ENCODE assay signal across 28 cellular contexts in the genomic region with DNA sequence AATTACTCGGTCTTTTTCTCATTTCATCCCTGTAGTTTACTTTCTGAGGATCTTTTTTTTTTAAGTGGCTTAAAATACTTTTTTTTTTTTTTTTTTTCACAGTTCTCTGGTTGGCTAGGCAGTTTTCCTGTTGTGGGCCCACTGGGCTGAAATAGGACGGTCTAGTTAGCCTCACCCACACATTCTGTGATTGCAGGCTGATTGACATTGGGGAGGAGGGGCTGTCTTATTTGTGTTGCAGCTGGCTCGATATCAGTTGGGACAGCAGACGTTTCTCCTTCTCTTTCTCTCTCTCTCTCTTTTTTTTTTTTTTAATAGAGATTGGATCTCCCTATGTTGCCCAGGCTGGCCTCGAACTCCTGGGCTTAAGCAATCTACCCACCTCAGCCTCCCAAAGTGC. TPM values are rescaled to one million over a fixed set of nuclear protein-coding genes. Genes with fewer than 3 reads are reported as not detected.
DNase-seq lines count a peak whose midpoint lies in the region; ATAC-seq lines count a peak whose summit lies in the region.
"Had no signal": no experiment of that assay in that cellular context is flagged by ENCODE, and none has a peak within 500 bp of the region (broad histone marks: within the 10 kb centered on the region; RNA-seq: fewer than 3 reads in every experiment).

No MANE protein-coding gene starts in this region.

- no peaks in the 10 kb centered on the region for H3K9me3 Mint-ChIP-seq in CD4-positive, CD25-positive, alpha-beta regulatory T cell

- DNase-seq in CD4-positive, CD25-positive, alpha-beta regulatory T cell = no peak
- DNase-seq in T-helper 17 cell (no peak), left lobe of liver (ENCODE audit: low spot score) (no peak), NCI-H748 treated with DMSO at 0.1 percent for 48 hours (lab: John Stamatoyannopoulos, UW) (no peak), SKM-1 treated with dmso at 0.1 percent for 144 hours (lab: John Stamatoyannopoulos, UW; ENCODE audit: unreplicated experiment) (no peak)
- DNase-seq: activated CD4-positive, alpha-beta T cell treated with anti-CD3 and anti-CD28 coated beads for 48 hours; activated effector memory CD4-positive, alpha-beta T cell treated with Interleukin-2 at 50 U/mL for 16 hours; amniotic stem cell; GDM1; KG1; lower lobe of right lung; NCI-H1436 treated with DMSO at 0.1 percent for 48 hours; NCI-H510A; posterior cingulate gyrus; sigmoid colon; stimulated activated naive CD8-positive, alpha-beta T cell treated with anti-CD3 and anti-CD28 coated beads, Interleukin-15, Interleukin-2, amounts not matched to agents 100 U/mL and 50 U/mL, for 24 hours; T-helper 1 cell; trophoblast cell had no signal

- no peaks in the 10 kb centered on the region for H3K27me3 ChIP-seq in BLaER1
- no peaks in the 10 kb centered on the region for H3K27me3 ChIP-seq in CD4-positive, CD25-positive, alpha-beta regulatory T cell (ENCODE audit: control insufficient read depth, insufficient read depth, low read length)
- H3K27me3 ChIP-seq: breast epithelium, gastroesophageal sphincter, sigmoid colon had no signal

- peaks cover 83% of the 10 kb centered on the region for H3K36me3 ChIP-seq in BLaER1
- H3K36me3 ChIP-seq in CD4-positive, CD25-positive, alpha-beta regulatory T cell (ENCODE audit: control insufficient read depth, insufficient read depth, low read length) = peaks cover 6% of the 10 kb centered on the region
- H3K36me3 ChIP-seq: breast epithelium, lower lobe of right lung had no signal

- no peak for ATAC-seq in CD4-positive, CD25-positive, alpha-beta regulatory T cell (ENCODE audit: low read depth in 2 of 2)
- ATAC-seq in T-helper 17 cell (no peak), left lobe of liver (peak; percentile 43), GM18858 (IDR thresholded peaks at IDR 0.05; ENCODE audit: unreplicated experiment) (no peak), HG03139 (IDR thresholded peaks at IDR 0.05; ENCODE audit: unreplicated experiment) (no peak)
- ATAC-seq: gastroesophageal sphincter; lower lobe of right lung; mucosa of descending colon; Panc1; stimulated activated naive CD8-positive, alpha-beta T cell treated with anti-CD3 and anti-CD28 coated beads, Interleukin-15, Interleukin-2, amounts not matched to agents 100 U/mL and 50 U/mL, for 24 hours had no signal

- peak overlapping the region in 3 of 4 donors; percentile 54 to 56 (median 54) for H3K4me3 Mint-ChIP-seq in CD4-positive, CD25-positive, alpha-beta regulatory T cell
- H3K4me3 Mint-ChIP-seq in T-helper 17 cell = no peak overlapping the region

- H3K4me3 ChIP-seq in BLaER1 = peak overlapping the region; percentile 99; the same call in 1 of the 2 replicates
- no peak overlapping the region for H3K4me3 ChIP-seq in CD4-positive, CD25-positive, alpha-beta regulatory T cell (ENCODE audit: low read depth, low read length)
- H3K4me3 ChIP-seq: breast epithelium, coronary artery, gastroesophageal sphincter, lower lobe of right lung, mucosa of descending colon, sigmoid colon had no signal

- peak overlapping the region; percentile 100 for H3K4me2 ChIP-seq in BLaER1

- H3K9ac ChIP-seq in BLaER1 = 0 out of 2 replicates have a peak overlapping the region, but pooled peaks have one; percentile 42

- H4K20me1 ChIP-seq in BLaER1 = peaks cover 99% of the 10 kb centered on the region

- H3K9me3 ChIP-seq in BLaER1 (no peaks in the 10 kb centered on the region), T-helper 17 cell (ENCODE audit: control insufficient read depth, low read length, poor library complexity, severe bottlenecking) (no peaks in the 10 kb centered on the region)
- H3K9me3 ChIP-seq in CD4-positive, CD25-positive, alpha-beta regulatory T cell (ENCODE audit: control insufficient read depth in 2 of 2, low read length in 2 of 2) = no peaks in the 10 kb centered on the region
- H3K9me3 ChIP-seq: breast epithelium, gastroesophageal sphincter, lower lobe of right lung, mucosa of descending colon, sigmoid colon had no signal

- peaks cover 86% of the 10 kb centered on the region for H3K4me1 ChIP-seq in BLaER1
- H3K4me1 ChIP-seq in CD4-positive, CD25-positive, alpha-beta regulatory T cell (ENCODE audit: control insufficient read depth, insufficient read depth, low read length, poor library complexity, severe bottlenecking) = peaks cover 30% of the 10 kb centered on the region

- H3K36me3 Mint-ChIP-seq in CD4-positive, CD25-positive, alpha-beta regulatory T cell = peaks cover 35% of the 10 kb centered on the region
- peaks cover 3% of the 10 kb centered on the region for H3K36me3 Mint-ChIP-seq in T-helper 17 cell (ENCODE audit: low read depth)

- H3K4me1 Mint-ChIP-seq in CD4-positive, CD25-positive, alpha-beta regulatory T cell = peaks cover 16 to 78% (median 53%) of the 10 kb centered on the region in 4 donors
- H3K4me1 Mint-ChIP-seq in T-helper 17 cell = peaks cover 63% of the 10 kb centered on the region

- peak overlapping the region in 1 of 3 donors; percentile 10 for H3K27ac Mint-ChIP-seq in CD4-positive, CD25-positive, alpha-beta regulatory T cell
- H3K27ac Mint-ChIP-seq in T-helper 17 cell = peak overlapping the region; percentile 77

- peak overlapping the region; percentile 97; the same call in 1 of the 2 replicates for H3K27ac ChIP-seq in BLaER1
- no peak overlapping the region for H3K27ac ChIP-seq in CD4-positive, CD25-positive, alpha-beta regulatory T cell (ENCODE audit: insufficient read depth, low read length, poor library complexity, severe bottlenecking)
- H3K27ac ChIP-seq: breast epithelium, gastroesophageal sphincter, lower lobe of right lung had no signal

- H3K27me3 Mint-ChIP-seq in CD4-positive, CD25-positive, alpha-beta regulatory T cell = no peaks in the 10 kb centered on the region
- no peaks in the 10 kb centered on the region for H3K27me3 Mint-ChIP-seq in T-helper 17 cell

RNA-seq across cellular contexts. Expression of a gene that starts 6.9 kb away (rescaled TPM):
- total RNA-seq in CD4-positive, CD25-positive, alpha-beta regulatory T cell = 66.3 TPM
- polyA plus RNA-seq in CD4-positive, CD25-positive, alpha-beta regulatory T cell = 1 to 10 TPM; 2.6 to 7.1 (median 2.8) TPM
- total RNA-seq in T-helper 17 cell = 10 to 100 TPM; 91.8 to 93.2 TPM
- 29.7 TPM for total RNA-seq in left lobe of liver

RNA-seq across cellular contexts. Expression of a gene that starts 41.9 kb away (rescaled TPM):
- 0.17 TPM for total RNA-seq in CD4-positive, CD25-positive, alpha-beta regulatory T cell
- under 1 TPM in 3 of 4 donors, not detected in 1; 0.42 to 0.61 (median 0.56) TPM for polyA plus RNA-seq in CD4-positive, CD25-positive, alpha-beta regulatory T cell
- total RNA-seq in T-helper 17 cell = 1 to 10 TPM; 1.1 to 2.4 TPM
- total RNA-seq in left lobe of liver = 0.38 TPM

RNA-seq across cellular contexts. Expression of a gene that starts 45.4 kb away (rescaled TPM):
- total RNA-seq in CD4-positive, CD25-positive, alpha-beta regulatory T cell = not detected
- under 1 TPM in 2 of 4 donors, not detected in 2; 0.15 to 0.29 TPM for polyA plus RNA-seq in CD4-positive, CD25-positive, alpha-beta regulatory T cell
- total RNA-seq in T-helper 17 cell = 1 to 10 TPM; 1.1 to 1.4 TPM
- total RNA-seq in left lobe of liver = 0.18 TPM
- total RNA-seq: H4 had no signal
- polyA plus RNA-seq: keratinocyte had no signal
